22 cellular contexts compared by ENCODE assay signal in the genomic region with DNA sequence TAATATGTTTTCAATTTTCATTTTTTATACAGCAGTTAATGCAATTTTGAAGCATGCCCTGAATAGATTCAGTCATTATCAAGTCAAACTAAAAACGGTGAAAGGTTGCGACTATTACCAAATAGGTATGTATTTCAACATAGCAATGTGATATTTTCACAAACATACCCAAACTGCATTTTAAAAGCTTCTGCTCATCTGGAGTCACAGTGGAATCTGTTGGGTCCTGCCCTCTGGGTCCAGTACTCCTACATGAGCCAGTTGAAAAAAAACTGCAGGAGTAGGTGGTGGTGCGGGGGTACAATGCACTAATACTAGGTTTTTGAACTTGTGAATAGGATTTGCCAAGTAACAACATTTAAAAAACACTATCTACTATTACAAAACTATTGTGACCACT. TPM values are rescaled to one million over a fixed set of nuclear protein-coding genes. Genes with fewer than 3 reads are reported as not detected.
"Had no signal": no experiment of that assay in that cellular context is flagged by ENCODE, and none has a peak within 500 bp of the region (broad histone marks: within the 10 kb centered on the region; RNA-seq: fewer than 3 reads in every experiment).

No MANE protein-coding gene starts in this region.

- H3K79me2 ChIP-seq: hepatocyte had no signal

- H3K36me3 ChIP-seq: SJSA1 had no signal

- H3K27ac ChIP-seq: hepatocyte, SJSA1, testis had no signal

- H3K27me3 Mint-ChIP-seq: brain; central memory CD8-positive, alpha-beta T cell had no signal

- ATAC-seq: esophagus mucosa, left cardiac atrium had no signal

- H3K4me3 Mint-ChIP-seq: activated T-helper 1 cell treated with anti-CD3 and anti-CD28 coated beads, Interleukin-12 subunit alpha, Interleukin-12 subunit beta, Interleukin-2, Interleukin-4 antibody, amounts not matched to agents 30 ng/mL and 10 ng/mL and 1 ng/mL, durations not matched to agents 14 hours and 24 hours and 36 hours; brain; central memory CD8-positive, alpha-beta T cell; T-helper 2 cell treated with Interferon-gamma antibody and Interleukin-4, amounts not matched to agents 5 μg/mL and 100 μg/mL, for 36 hours had no signal

- H3K27ac Mint-ChIP-seq: activated naive CD4-positive, alpha-beta T cell treated with anti-CD3 and anti-CD28 coated beads, Interleukin-2, amount 50 U/mL, for 72 hours; activated T-helper 1 cell treated with anti-CD3 and anti-CD28 coated beads, Interleukin-12 subunit alpha, Interleukin-12 subunit beta, Interleukin-2, Interleukin-4 antibody, amounts not matched to agents 30 ng/mL and 10 ng/mL and 1 ng/mL, durations not matched to agents 14 hours and 24 hours and 36 hours; brain; T-helper 2 cell treated with Interferon-gamma antibody and Interleukin-4, amounts not matched to agents 5 μg/mL and 100 μg/mL, for 36 hours had no signal

- DNase-seq: activated CD4-positive, alpha-beta T cell treated with anti-CD3 and anti-CD28 coated beads, Interleukin-2, amount 50 U/mL, for 4 hours; activated gamma-delta T cell treated with Interleukin-2 at 50 U/mL for 16 hours; activated T-cell treated with anti-CD3 and anti-CD28 coated beads for 4 hours; amygdala; effector CD8-positive, alpha-beta T cell; left cardiac atrium; retina; stimulated activated CD4-positive, alpha-beta T cell treated with anti-CD3 and anti-CD28 coated beads, Interleukin-12 subunit alpha, Interleukin-12 subunit beta, amount 100 ng/mL, for 4 hours; stimulated activated CD4-positive, alpha-beta T cell treated with anti-CD3 and anti-CD28 coated beads, Interleukin-1b, Interleukin-23, amount 100 ng/mL, for 48 hours; stimulated activated naive CD8-positive, alpha-beta T cell treated with anti-CD3 and anti-CD28 coated beads, Interleukin-15, Interleukin-2, amounts not matched to agents 100 U/mL and 50 U/mL, for 24 hours; testis had no signal

- H3K9me3 Mint-ChIP-seq: activated naive CD4-positive, alpha-beta T cell treated with anti-CD3 and anti-CD28 coated beads, Interleukin-2, amount 50 U/mL, for 72 hours; activated T-helper 1 cell treated with anti-CD3 and anti-CD28 coated beads, Interleukin-12 subunit alpha, Interleukin-12 subunit beta, Interleukin-2, Interleukin-4 antibody, amounts not matched to agents 30 ng/mL and 10 ng/mL and 1 ng/mL, durations not matched to agents 14 hours and 24 hours and 36 hours; central memory CD8-positive, alpha-beta T cell; T-helper 2 cell treated with Interferon-gamma antibody and Interleukin-4, amounts not matched to agents 5 μg/mL and 100 μg/mL, for 36 hours had no signal

- H2AFZ ChIP-seq: hepatocyte had no signal

- H3K4me2 ChIP-seq: hepatocyte had no signal

- H3K27me3 ChIP-seq: hepatocyte, SJSA1, testis had no signal

- H3K4me3 ChIP-seq: hepatocyte, SJSA1, testis had no signal

- H3K4me1 ChIP-seq: testis had no signal

- H3K9me3 ChIP-seq: SJSA1, testis had no signal

RNA-seq across cellular contexts. Expression of a gene that starts 0.9 kb away (rescaled TPM):
- total RNA-seq: lung microvascular endothelial cell, SJSA1 had no signal
- polyA plus RNA-seq: neural cell had no signal

RNA-seq across cellular contexts. Expression of a gene that starts 34.3 kb away (rescaled TPM):
- total RNA-seq: activated naive CD4-positive, alpha-beta T cell treated with anti-CD3 and anti-CD28 coated beads, Interleukin-2, amount 50 U/mL, for 72 hours; lung microvascular endothelial cell; myocyte; SJSA1 had no signal
- polyA plus RNA-seq: neural cell had no signal
